Comparison of ENCODE assay signal across 12 cellular contexts in genomic region chr12:3898751-3899150, GRCh38.
"Had no signal": no experiment of that assay in that cellular context is flagged by ENCODE, and none has a peak within 500 bp of the region (broad histone marks: within the 10 kb centered on the region; RNA-seq: fewer than 3 reads in every experiment).

No MANE protein-coding gene starts in this region.

- DNase-seq: activated effector memory CD4-positive, alpha-beta T cell treated with Interleukin-2 at 50 U/mL for 16 hours; activated T-cell treated with anti-CD3 and anti-CD28 coated beads for 4 hours; body of pancreas; hypothalamus; kidney glomerular epithelial cell; right cardiac atrium; small intestine; T1000; tibial artery had no signal

- H3K27me3 Mint-ChIP-seq: progenitor cell of endocrine pancreas had no signal

- H3K36me3 ChIP-seq: SJSA1, tibial artery had no signal

- H3K4me3 Mint-ChIP-seq: central memory CD8-positive, alpha-beta T cell had no signal

- H3K9me3 ChIP-seq: body of pancreas, SJSA1, tibial artery had no signal

- H3K4me1 ChIP-seq: body of pancreas, SJSA1, tibial artery had no signal

- H3K9me3 Mint-ChIP-seq: central memory CD8-positive, alpha-beta T cell had no signal

- H3K27me3 ChIP-seq: body of pancreas, SJSA1 had no signal

- H3K4me3 ChIP-seq: body of pancreas, SJSA1, tibial artery had no signal

- H3K27ac Mint-ChIP-seq: progenitor cell of endocrine pancreas had no signal

- H3K27ac ChIP-seq: body of pancreas, SJSA1, tibial artery had no signal
